9 cellular contexts compared by ENCODE assay signal in the genomic region with DNA sequence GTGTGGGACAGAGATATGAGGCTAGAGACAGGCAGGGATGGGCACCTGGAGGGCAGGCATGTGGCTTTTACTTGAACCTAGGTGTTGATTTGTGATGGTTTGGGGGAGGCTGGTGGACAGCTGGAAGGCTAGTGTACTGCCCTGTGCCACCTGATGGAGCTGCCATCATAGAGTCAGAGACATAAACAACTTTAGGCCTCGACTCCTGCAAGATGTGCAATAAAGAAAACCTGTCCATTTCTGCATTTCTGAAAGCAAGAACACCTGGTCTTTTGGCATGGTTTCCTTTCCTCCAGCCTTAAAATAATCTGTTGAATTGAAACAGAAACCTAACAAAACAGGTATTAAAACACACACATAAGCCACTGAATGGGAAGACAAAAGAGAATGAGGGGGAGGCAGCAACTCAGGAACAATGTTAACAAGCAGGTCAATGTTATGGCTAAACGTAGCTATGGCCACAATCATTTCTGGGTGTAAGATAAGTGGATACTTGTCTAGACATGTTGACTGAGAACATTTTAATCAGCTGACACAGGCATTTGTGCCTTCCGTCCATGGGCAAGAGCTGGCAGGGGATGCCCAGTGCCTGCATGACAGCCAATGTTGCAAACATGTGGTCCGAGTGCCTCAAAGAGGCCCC.
DNase-seq lines count a peak whose midpoint lies in the region; ATAC-seq, FAIRE-seq and TF ChIP-seq lines count a peak whose summit lies in the region.
"Had no signal": no experiment of that assay in that cellular context is flagged by ENCODE, and none has a peak within 500 bp of the region (broad histone marks: within the 10 kb centered on the region; RNA-seq: fewer than 3 reads in every experiment).

No MANE protein-coding gene starts in this region.

- no peak for TF ChIP-seq CTCF in right atrium auricular region (IDR thresholded peaks at IDR 0.05)

- H3K4me3 Mint-ChIP-seq in naive thymus-derived CD8-positive, alpha-beta T cell = no peak overlapping the region
- H3K4me3 Mint-ChIP-seq: activated naive CD4-positive, alpha-beta T cell treated with anti-CD3 and anti-CD28 coated beads, Interleukin-2, amount 50 U/mL, for 24 hours had no signal

- H3K27me3 ChIP-seq in right atrium auricular region (no peaks in the 10 kb centered on the region), MG63 (no peaks in the 10 kb centered on the region)

- peaks cover 0 to 16% (median 10%) of the 10 kb centered on the region in 3 donors for H3K36me3 Mint-ChIP-seq in naive thymus-derived CD8-positive, alpha-beta T cell

- H3K27me3 Mint-ChIP-seq in naive thymus-derived CD8-positive, alpha-beta T cell = no peaks in the 10 kb centered on the region
- H3K27me3 Mint-ChIP-seq: activated naive CD4-positive, alpha-beta T cell treated with anti-CD3 and anti-CD28 coated beads, Interleukin-2, amount 50 U/mL, for 24 hours had no signal

- H3K27ac ChIP-seq in right atrium auricular region = peak overlapping the region; percentile 83 to 88

- DNase-seq in NCI-H2171 (lab: John Stamatoyannopoulos, UW) (peak; percentile 1), right atrium auricular region (ENCODE audit: low spot score) (no peak), MG63 (no peak), NCI-H524 (lab: John Stamatoyannopoulos, UW) (no peak), RCC 7860 (ENCODE audit: low spot score) (no peak)
- no peak for DNase-seq in naive thymus-derived CD8-positive, alpha-beta T cell

- FAIRE-seq in RCC 7860 (lab: Jason Lieb, UNC) = no peak

- peaks cover 0 to 50% of the 10 kb centered on the region in 2 donors for H3K4me1 ChIP-seq in right atrium auricular region

- H3K4me3 ChIP-seq in right atrium auricular region (no peak overlapping the region), MG63 (no peak overlapping the region)

- H3K9me3 Mint-ChIP-seq in naive thymus-derived CD8-positive, alpha-beta T cell = no peaks in the 10 kb centered on the region
- H3K9me3 Mint-ChIP-seq: activated naive CD4-positive, alpha-beta T cell treated with anti-CD3 and anti-CD28 coated beads, Interleukin-2, amount 50 U/mL, for 24 hours had no signal

- H3K4me1 Mint-ChIP-seq in naive thymus-derived CD8-positive, alpha-beta T cell = peaks cover 0 to 6% (median 0%) of the 10 kb centered on the region in 4 donors
- H3K4me1 Mint-ChIP-seq: activated naive CD4-positive, alpha-beta T cell treated with anti-CD3 and anti-CD28 coated beads, Interleukin-2, amount 50 U/mL, for 24 hours had no signal

- H3K36me3 ChIP-seq in right atrium auricular region (no peaks in the 10 kb centered on the region), MG63 (peaks cover 4% of the 10 kb centered on the region)

- ATAC-seq in GM18861 (IDR thresholded peaks at IDR 0.05; ENCODE audit: unreplicated experiment) (peak; percentile 76), HG02763 (IDR thresholded peaks at IDR 0.05; ENCODE audit: unreplicated experiment) (peak; percentile 79)
- ATAC-seq in naive thymus-derived CD8-positive, alpha-beta T cell = no peak

- POLR2A ChIA-PET in naive thymus-derived CD8-positive, alpha-beta T cell (lab: Charles Lee) = no interaction called here

- no peak overlapping the region for H3K27ac Mint-ChIP-seq in naive thymus-derived CD8-positive, alpha-beta T cell
- H3K27ac Mint-ChIP-seq: activated naive CD4-positive, alpha-beta T cell treated with anti-CD3 and anti-CD28 coated beads, Interleukin-2, amount 50 U/mL, for 24 hours had no signal

- no peaks in the 10 kb centered on the region for H3K9me3 ChIP-seq in right atrium auricular region
- no peaks in the 10 kb centered on the region for H3K9me3 ChIP-seq in MG63

Comparison
In these comparisons a context has a peak if more than half of its experiments do, and no peak if none do; other contexts are left out.
1. ATAC-seq: peak in GM18861 (single experiment) and HG02763 (single experiment); none in naive thymus-derived CD8-positive, alpha-beta T cell (0 of 2).